ENCODE assay signal across 8 cellular contexts in genomic region chr12:110048242-110049027, GRCh38. TPM values are rescaled to one million over a fixed set of nuclear protein-coding genes. Genes with fewer than 3 reads are reported as not detected.
DNase-seq lines count a peak whose midpoint lies in the region; ATAC-seq and TF ChIP-seq lines count a peak whose summit lies in the region.

C12orf76 (minus strand) TSS chr12:110048522; CDS start chr12:110048495, 27 bp downstream.

- H3K4me2 ChIP-seq in trophoblast cell (ENCODE audit: low read length): peak within 1 kb of the TSS; percentile 75

- peak; percentile 99 for ATAC-seq in HG02759 (IDR thresholded peaks at IDR 0.05; ENCODE audit: unreplicated experiment)

- H2BK12ac ChIP-seq in trophoblast cell (ENCODE audit: low read length): no peak within 1 kb of the TSS

- H3K14ac ChIP-seq in trophoblast cell (ENCODE audit: low read length): peak within 1 kb of the TSS; percentile 54

- 100% methylated on average over 1 of the region's 47 CpGs for WGBS in trophoblast cell (ENCODE audit: extremely low coverage, insufficient coverage, insufficient read length)

- no peaks in the 10 kb centered on the region for H3K27me3 Mint-ChIP-seq in type B pancreatic cell

- H2BK120ac ChIP-seq in trophoblast cell (ENCODE audit: insufficient read depth, low read length, poor library complexity): no peak within 1 kb of the TSS

- H2BK5ac ChIP-seq in trophoblast cell (ENCODE audit: low read depth, low read length, poor library complexity): peak within 1 kb of the TSS; percentile 22

- H3K4me1 Mint-ChIP-seq in type B pancreatic cell (ENCODE audit: unreplicated experiment): peaks cover 11% of the 10 kb centered on the region

- no peaks in the 10 kb centered on the region for H3K9me3 ChIP-seq in trophoblast cell (ENCODE audit: insufficient read depth, low read depth, low read length)

- no peak within 1 kb of the TSS for H3K23ac ChIP-seq in trophoblast cell (ENCODE audit: low read length)

- peak within 1 kb of the TSS; percentile 95 for H2AFZ ChIP-seq in trophoblast cell (ENCODE audit: insufficient read depth, low read length, poor library complexity)

- peak within 1 kb of the TSS; percentile 92 for H4K8ac ChIP-seq in trophoblast cell (ENCODE audit: low read depth, low read length)

- H4K91ac ChIP-seq in trophoblast cell (ENCODE audit: low read depth, low read length): peak within 1 kb of the TSS; percentile 41

- TF ChIP-seq CTCF in GM12864 (IDR thresholded peaks at IDR 0.05; ENCODE audit: low read depth, low read length, missing control alignments): no peak
- no peak for TF ChIP-seq CTCF in type B pancreatic cell (conservative IDR thresholded peaks at IDR 0.05)

- peaks cover 3% of the 10 kb centered on the region for H3K79me1 ChIP-seq in trophoblast cell (ENCODE audit: low read length)

- H3K9me3 Mint-ChIP-seq in type B pancreatic cell: no peaks in the 10 kb centered on the region

- peak within 1 kb of the TSS; percentile 27 for H3K18ac ChIP-seq in trophoblast cell (ENCODE audit: low read length)

- peak within 1 kb of the TSS; percentile 92 for H3K27ac Mint-ChIP-seq in type B pancreatic cell

- H3K79me2 ChIP-seq in trophoblast cell (ENCODE audit: control insufficient read depth, insufficient read depth, low read length, poor library complexity): peaks cover 2% of the 10 kb centered on the region

- H2AK5ac ChIP-seq in trophoblast cell (ENCODE audit: low read length): no peak within 1 kb of the TSS

- no peak within 1 kb of the TSS for H3K27ac ChIP-seq in trophoblast cell (ENCODE audit: low read depth, low read length)

- DNase-seq in GM12864 (ENCODE audit: low read depth): peak; percentile 95
- peak; percentile 96 to 99 (median 97) for DNase-seq in NCI-H1417 (lab: John Stamatoyannopoulos, UW)
- peak; percentile 89 to 99 for DNase-seq in SW 1271 (lab: John Stamatoyannopoulos, UW)
- peak; percentile 81 for DNase-seq in activated naive CD8-positive, alpha-beta T cell treated with anti-CD3 and anti-CD28 coated beads, Interleukin-2, amount 50 U/mL, for 16 hours (ENCODE audit: low read depth, low spot score)
- DNase-seq in cardiac septum (ENCODE audit: low spot score): peak; percentile 98
- DNase-seq in trophoblast cell: peak; percentile 88 to 94
- peak; percentile 88 for DNase-seq in type B pancreatic cell (ENCODE audit: extremely low spot score, unreplicated experiment)

- H3K4me3 ChIP-seq in GM12864 (ENCODE audit: low read depth, low read length): peak within 1 kb of the TSS; percentile 84
- H3K4me3 ChIP-seq in trophoblast cell (ENCODE audit: low read depth, low read length): peak within 1 kb of the TSS; percentile 95

- H3K36me3 ChIP-seq in trophoblast cell (ENCODE audit: control insufficient read depth in 1 of 2, insufficient read depth in 2 of 2, low read length in 2 of 2): no peaks in the 10 kb centered on the region

- peak within 1 kb of the TSS; percentile 70 for H3K9ac ChIP-seq in trophoblast cell (ENCODE audit: low read length)

- peak within 1 kb of the TSS; percentile 96 for H3K4me3 Mint-ChIP-seq in type B pancreatic cell

- H4K12ac ChIP-seq in trophoblast cell (ENCODE audit: low read depth, low read length): peak within 1 kb of the TSS; percentile 86

- no peaks in the 10 kb centered on the region for H3K4me1 ChIP-seq in trophoblast cell (ENCODE audit: control insufficient read depth in 1 of 2, insufficient read depth in 2 of 2, low read length in 2 of 2)

- no peaks in the 10 kb centered on the region for H3K36me3 Mint-ChIP-seq in type B pancreatic cell

- intact Hi-C loops in cardiac septum (cut with DNase I): no loop called here

- no peaks in the 10 kb centered on the region for H3K27me3 ChIP-seq in trophoblast cell (ENCODE audit: insufficient read depth, low read length)

- H3K4ac ChIP-seq in trophoblast cell (ENCODE audit: low read depth, low read length): peak within 1 kb of the TSS; percentile 7

RNA-seq across cellular contexts. Expression of gene C12orf76, which starts in this region (rescaled TPM):
- 6.4 TPM for total RNA-seq in cardiac septum
- polyA plus RNA-seq in trophoblast cell (2013): 7.9 and 8.3 TPM in 2 replicates
- total RNA-seq in type B pancreatic cell (ENCODE audit: low replicate concordance): 20.8 and 21.4 TPM in 2 replicates
